8 cellular contexts compared by ENCODE assay signal in genomic region chr2:70124983-70125480, GRCh38. TPM values are rescaled to one million over a fixed set of nuclear protein-coding genes. Genes with fewer than 3 reads are reported as not detected.
DNase-seq lines count a peak whose midpoint lies in the region; ATAC-seq, FAIRE-seq and TF ChIP-seq lines count a peak whose summit lies in the region.

No MANE protein-coding gene starts in this region.

- H3K9me3 ChIP-seq in SK-N-SH (no peaks in the 10 kb centered on the region), right cardiac atrium (ENCODE audit: control insufficient read depth, low read length) (no peaks in the 10 kb centered on the region), prostate gland (no peaks in the 10 kb centered on the region)

- H3K4me2 ChIP-seq in SK-N-SH, result peak overlapping the region; percentile 74

- no peak for FAIRE-seq in HTR-8/SVneo (lab: Jason Lieb, UNC)

- POLR2A ChIA-PET in SK-N-SH (lab: Yijun Ruan, JAX), result interaction anchor here (0.7 to 3.3 kb wide), 11 partner anchors 9 to 211 kb away, joined by 3 to 36 read pairs (median 8); partner anchors contain the start of genes C2orf42, MXD1, PCBP1 and PCYOX1

- H3K27ac ChIP-seq in SK-N-SH (ENCODE audit: low read depth in 2 of 2, low read length in 1 of 2), result peak overlapping the region; percentile 85 to 88
- peak overlapping the region; percentile 99 for H3K27ac ChIP-seq in angular gyrus (ENCODE audit: low read depth, low read length)
- H3K27ac ChIP-seq in right cardiac atrium (ENCODE audit: low read length), result peak overlapping the region; percentile 98
- peak overlapping the region; percentile 94 to 98 for H3K27ac ChIP-seq in prostate gland

- H3K4me1 ChIP-seq in SK-N-SH (ENCODE audit: control insufficient read depth in 1 of 2, insufficient read depth in 2 of 2, low read depth in 1 of 2, low read length in 1 of 2) (peaks cover 7 to 9% of the 10 kb centered on the region in 2 experiments; a peak in 1 of 4 replicates), right cardiac atrium (ENCODE audit: control insufficient read depth, insufficient read depth, low read length) (no peaks in the 10 kb centered on the region), prostate gland (replicated peaks) (no peaks in the 10 kb centered on the region)

- no peaks in the 10 kb centered on the region for H3K36me3 ChIP-seq in SK-N-SH (replicated peaks in 1 of 2; ENCODE audit: control insufficient read depth in 1 of 2, insufficient read depth in 2 of 2, low read length in 1 of 2)
- H3K36me3 ChIP-seq in prostate gland, result no peaks in the 10 kb centered on the region

- ATAC-seq in right cardiac atrium (peak; percentile 66 to 72), GM19328 (IDR thresholded peaks at IDR 0.05; ENCODE audit: unreplicated experiment) (no peak), GM18502 (IDR thresholded peaks at IDR 0.05; ENCODE audit: poor library complexity, unreplicated experiment) (no peak)

- no peaks in the 10 kb centered on the region for H4K20me1 ChIP-seq in SK-N-SH (ENCODE audit: insufficient read depth)

- H3K9me2 ChIP-seq in SK-N-SH, result no peaks in the 10 kb centered on the region

- TF ChIP-seq POLR2A in prostate gland (IDR thresholded peaks at IDR 0.05), result no peak

- TF ChIP-seq EP300 in SK-N-SH (IDR thresholded peaks at IDR 0.05; ENCODE audit: borderline replicate concordance in 1 of 2, low read depth in 1 of 2, low read length in 1 of 2), result no peak

- no peak for TF ChIP-seq RAD21 in SK-N-SH (IDR thresholded peaks at IDR 0.05; ENCODE audit: low read length)

- H2AFZ ChIP-seq in SK-N-SH (ENCODE audit: low read depth), result peak overlapping the region; percentile 92

- WGBS in SK-N-SH (ENCODE audit: low lambda C conversion rate), result 3% methylated on average over 32 of the region's 36 CpGs
- under 1% methylated on average over 36 of the region's 36 CpGs for WGBS in right cardiac atrium
- WGBS in prostate gland, result under 1% methylated on average over 36 of the region's 36 CpGs

- CTCF ChIA-PET in SK-N-SH (lab: Yijun Ruan, JAX), result interaction anchor here (0.6 to 5.0 kb wide), 6 partner anchors 13 to 244 kb away, joined by 3 to 26 read pairs (median 3); no protein-coding TSS in a partner anchor

- TF ChIP-seq CTCF in GM12865 (IDR thresholded peaks at IDR 0.05; ENCODE audit: insufficient read depth, low read depth, low read length, missing control alignments), result no peak
- no peak for TF ChIP-seq CTCF in SK-N-SH (IDR thresholded peaks at IDR 0.05)
- TF ChIP-seq CTCF in prostate gland (IDR thresholded peaks at IDR 0.05), result no peak

- DNase-seq in GM12865 (ENCODE audit: low read depth), result peak; percentile 87
- DNase-seq in HTR-8/SVneo (ENCODE audit: insufficient read length, low spot score), result peak; percentile 34
- DNase-seq in SK-N-SH, result peak; percentile 89
- peak; percentile 71 to 89 (median 89) for DNase-seq in right cardiac atrium
- DNase-seq in prostate gland (ENCODE audit: low spot score), result peak; percentile 39

- intact Hi-C loops in right cardiac atrium (cut with DNase I), result loop anchor here in 1 of 4 donors (5.0 kb wide), 1 partner anchor 38 kb away; the partner anchor contains the start of gene PCBP1
- intact Hi-C loops in prostate gland (cut with DNase I), result loop anchor here (2.0 kb wide), 1 partner anchor 38 kb away; the partner anchor contains the start of gene PCBP1

- H3K9ac ChIP-seq in SK-N-SH, result peak overlapping the region; percentile 88

- peaks cover 16% of the 10 kb centered on the region for H3F3A ChIP-seq in SK-N-SH (replicated peaks; ENCODE audit: insufficient read depth)

- H3K79me2 ChIP-seq in SK-N-SH (ENCODE audit: insufficient read depth), result no peaks in the 10 kb centered on the region

- H3K4me3 ChIP-seq in GM12865 (ENCODE audit: low read depth, low read length), result peak overlapping the region; percentile 74
- peak overlapping the region; percentile 53 to 60 for H3K4me3 ChIP-seq in SK-N-SH (ENCODE audit: low read depth in 2 of 2, low read length in 1 of 2)
- H3K4me3 ChIP-seq in right cardiac atrium (ENCODE audit: low read length), result peak overlapping the region; percentile 72
- peak overlapping the region; percentile 35 to 49 for H3K4me3 ChIP-seq in prostate gland

- H3K27me3 ChIP-seq in SK-N-SH (ENCODE audit: insufficient read depth) (no peaks in the 10 kb centered on the region), right cardiac atrium (ENCODE audit: control insufficient read depth, insufficient read depth) (no peaks in the 10 kb centered on the region), prostate gland (replicated peaks; ENCODE audit: insufficient read depth) (no peaks in the 10 kb centered on the region)

TF ChIP-seq in SK-N-SH, 30 proteins besides CTCF, POLR2A, EP300 and RAD21:
- TF ChIP-seq NRF1 (IDR thresholded peaks at IDR 0.05; ENCODE audit: low read depth, low read length), result peak; percentile 67
- TF ChIP-seq SIN3A (IDR thresholded peaks at IDR 0.05; ENCODE audit: borderline replicate concordance, low read depth, low read length), result no peak
- TF ChIP-seq MAX (IDR thresholded peaks at IDR 0.05; ENCODE audit: low read depth), result 0 out of 2 replicates have a peak, but pooled peaks have one; percentile 58
- TF ChIP-seq MXI1 (IDR thresholded peaks at IDR 0.05; ENCODE audit: low read depth, low read length), result peak; percentile 35; the same call in 1 of the 2 replicates
- TF ChIP-seq POLR2AphosphoS5 (IDR thresholded peaks at IDR 0.05; ENCODE audit: low read depth, low read length), result peak; percentile 60

RNA-seq across cellular contexts. Expression of gene PCBP1, which starts 37.8 kb away (rescaled TPM):
- polyA plus RNA-seq in SK-N-SH (2012; rRNA removed), result 60.7 and 94.0 TPM in 2 replicates
- 79.9 and 99.1 TPM in 2 replicates for polyA plus RNA-seq in SK-N-SH (2012; cell fraction: cytosol; rRNA removed)
- 61.4 and 69.9 TPM in 2 replicates for polyA plus RNA-seq in SK-N-SH (2012; cell fraction: nucleus; rRNA removed)
- 100 to 1,000 TPM; 233 to 259 (median 239) TPM for total RNA-seq in right cardiac atrium
- 280 TPM for polyA plus RNA-seq in right cardiac atrium
- 100 to 1,000 TPM; 166 to 219 TPM for total RNA-seq in prostate gland

Comparison
In these comparisons a context has a peak if more than half of its experiments do, and no peak if none do; other contexts are left out.
1. DNase-seq: peak in every context shown above with its lines; median percentile 89 in SK-N-SH; 89 in right cardiac atrium; 87 in GM12865; 39 in prostate gland; 34 in HTR-8/SVneo.
2. ATAC-seq: peak in right cardiac atrium (2 of 2); none in GM19328 (single experiment) and GM18502 (single experiment).
3. Peak in every context shown above with its lines, with median percentiles within 50 percentile points of each other: H3K4me3 ChIP-seq and H3K27ac ChIP-seq.